ENCODE assay signal across 20 cellular contexts in genomic region chr7:74654811-74655210, GRCh38. TPM values are rescaled to one million over a fixed set of nuclear protein-coding genes. Genes with fewer than 3 reads are reported as not detected.
A peak's percentile ranks its signal among the peaks of the same experiment; 100 is the strongest.
DNase-seq lines count a peak whose midpoint lies in the region; ATAC-seq and TF ChIP-seq lines count a peak whose summit lies in the region.
"Had no signal": no experiment of that assay in that cellular context is flagged by ENCODE, and none has a peak within 500 bp of the region (broad histone marks: within the 10 kb centered on the region; RNA-seq: fewer than 3 reads in every experiment).

No MANE protein-coding gene starts in this region.

- H3K4me2 ChIP-seq in OCI-LY1 (ENCODE audit: low read length) = no peak overlapping the region

- peaks cover 2% of the 10 kb centered on the region for H3K36me3 Mint-ChIP-seq in activated naive CD4-positive, alpha-beta T cell treated with anti-CD3 and anti-CD28 coated beads, Interleukin-2, amount 10 ng/mL, durations not matched to agents 7 days and 5 days
- H3K36me3 Mint-ChIP-seq: memory B cell had no signal

- H3K4me1 Mint-ChIP-seq in activated naive CD4-positive, alpha-beta T cell treated with anti-CD3 and anti-CD28 coated beads, Interleukin-2, amount 10 ng/mL, durations not matched to agents 7 days and 5 days = peaks cover 49% of the 10 kb centered on the region

- H3K27me3 ChIP-seq in OCI-LY1 (ENCODE audit: insufficient read depth, low read length) (no peaks in the 10 kb centered on the region), gastrocnemius medialis (no peaks in the 10 kb centered on the region), tibial nerve (no peaks in the 10 kb centered on the region)
- H3K27me3 ChIP-seq: vagina had no signal

- H3K9me3 ChIP-seq in OCI-LY1 (ENCODE audit: low read length) = no peaks in the 10 kb centered on the region
- no peaks in the 10 kb centered on the region for H3K9me3 ChIP-seq in gastrocnemius medialis
- H3K9me3 ChIP-seq in tibial nerve = no peaks in the 10 kb centered on the region
- H3K9me3 ChIP-seq: vagina had no signal

- in situ Hi-C loops in gastrocnemius medialis (cut with MboI; ENCODE audit: low sequenced_read_pairs in 4 of 4) = loop anchor here in 1 of 4 donors (25.0 kb wide), 1 partner anchor 468 kb away; no protein-coding TSS in a partner anchor

- peak overlapping the region; percentile 90 for H3K27ac ChIP-seq in OCI-LY1 (ENCODE audit: low read depth, low read length, poor library complexity, severe bottlenecking)
- peak overlapping the region; percentile 97 to 100 (median 99) for H3K27ac ChIP-seq in gastrocnemius medialis
- peak overlapping the region in 2 of 4 donors; percentile 91 to 98 for H3K27ac ChIP-seq in tibial nerve

- CTCF ChIA-PET in activated naive CD4-positive, alpha-beta T cell treated with anti-CD3 and anti-CD28 coated beads, Interleukin-2, amount 10 ng/mL, durations not matched to agents 7 days and 5 days (lab: Charles Lee) = interaction anchor here (0.9 kb wide), 1 partner anchor 15 kb away, joined by 3 read pairs; no protein-coding TSS in a partner anchor

- no peak overlapping the region for H2AFZ ChIP-seq in OCI-LY1 (ENCODE audit: low read length)

- DNase-seq in activated naive CD4-positive, alpha-beta T cell treated with anti-CD3 and anti-CD28 coated beads, Interleukin-2, amount 10 ng/mL, durations not matched to agents 7 days and 5 days = no peak
- no peak for DNase-seq in activated naive CD4-positive, alpha-beta T cell treated with anti-CD3 and anti-CD28 coated beads, Interleukin-2, amount 50 U/mL, for 16 hours
- DNase-seq in choroid plexus epithelial cell (ENCODE audit: low read depth) (peak; percentile 29), gastrocnemius medialis (no peak), tibial nerve (ENCODE audit: low spot score in 2 of 2) (no peak)
- DNase-seq in stimulated activated CD4-positive, alpha-beta T cell treated with anti-CD3 and anti-CD28 coated beads, Interleukin-2, amount 100 ng/mL, for 48 hours = no peak
- DNase-seq: activated T-cell treated with anti-CD3 and anti-CD28 coated beads for 4 hours; amniotic stem cell; central memory CD4-positive, alpha-beta T cell; effector memory CD4-positive, alpha-beta T cell; hippocampal formation; NCI-H2029; NCI-H446 treated with DMSO at 0.1 percent for 48 hours; nucleus accumbens; Right ventricle myocardium superior; T1000 had no signal

- no peaks in the 10 kb centered on the region for H4K20me1 ChIP-seq in OCI-LY1 (ENCODE audit: insufficient read depth, low read length)

- no peak overlapping the region for H3K4me3 Mint-ChIP-seq in activated naive CD4-positive, alpha-beta T cell treated with anti-CD3 and anti-CD28 coated beads, Interleukin-2, amount 10 ng/mL, durations not matched to agents 7 days and 5 days

- H3K9me2 ChIP-seq in OCI-LY1 (ENCODE audit: low read depth, low read length) = no peaks in the 10 kb centered on the region

- ATAC-seq in gastrocnemius medialis = no peak
- no peak for ATAC-seq in HG03521 (IDR thresholded peaks at IDR 0.05; ENCODE audit: unreplicated experiment)

- TF ChIP-seq POLR2A in gastrocnemius medialis (IDR thresholded peaks at IDR 0.05) (no peak), tibial nerve (IDR thresholded peaks at IDR 0.05) (no peak)

- TF ChIP-seq CTCF in OCI-LY1 (IDR thresholded peaks at IDR 0.05; ENCODE audit: low read length) (no peak), choroid plexus epithelial cell (conservative IDR thresholded peaks at IDR 0.05; ENCODE audit: low read depth, low read length) (no peak), gastrocnemius medialis (IDR thresholded peaks at IDR 0.05 in 4 of 5, conservative IDR thresholded peaks at IDR 0.05 in 1 of 5) (no peak), tibial nerve (IDR thresholded peaks at IDR 0.05) (no peak)

- WGBS in tibial nerve, 2 donors = 86 to 93% methylated on average over 5 of the region's 5 CpGs

- H3K36me3 ChIP-seq in OCI-LY1 (ENCODE audit: insufficient read depth, low read length) (peaks cover 9% of the 10 kb centered on the region), gastrocnemius medialis (no peaks in the 10 kb centered on the region), tibial nerve (no peaks in the 10 kb centered on the region)
- H3K36me3 ChIP-seq: vagina had no signal

- peak overlapping the region; percentile 7 for H3K27ac Mint-ChIP-seq in activated naive CD4-positive, alpha-beta T cell treated with anti-CD3 and anti-CD28 coated beads, Interleukin-2, amount 10 ng/mL, durations not matched to agents 7 days and 5 days

- no peak overlapping the region for H3K9ac ChIP-seq in OCI-LY1 (ENCODE audit: low read length)

- TF ChIP-seq EP300 in tibial nerve (IDR thresholded peaks at IDR 0.05) = no peak

- H3K4me3 ChIP-seq in OCI-LY1 (ENCODE audit: low read depth, low read length, poor library complexity, severe bottlenecking) (no peak overlapping the region), choroid plexus epithelial cell (ENCODE audit: low read depth, low read length) (no peak overlapping the region), gastrocnemius medialis (no peak overlapping the region), tibial nerve (no peak overlapping the region)
- H3K4me3 ChIP-seq: vagina had no signal

- H3K4me1 ChIP-seq in OCI-LY1 (ENCODE audit: insufficient read depth, low read length, severe bottlenecking) = peaks cover 49% of the 10 kb centered on the region
- H3K4me1 ChIP-seq in gastrocnemius medialis = peaks cover 22% of the 10 kb centered on the region in 2 donors
- peaks cover 0 to 28% (median 17%) of the 10 kb centered on the region in 4 donors for H3K4me1 ChIP-seq in tibial nerve

- peaks cover 8% of the 10 kb centered on the region; the same call in 1 of the 2 replicates for H3K79me2 ChIP-seq in OCI-LY1 (ENCODE audit: insufficient read depth, low read length)

- no peaks in the 10 kb centered on the region for H3K9me3 Mint-ChIP-seq in activated naive CD4-positive, alpha-beta T cell treated with anti-CD3 and anti-CD28 coated beads, Interleukin-2, amount 10 ng/mL, durations not matched to agents 7 days and 5 days
- H3K9me3 Mint-ChIP-seq: memory B cell had no signal

- intact Hi-C loops in gastrocnemius medialis (cut with DNase I; ENCODE audit: low total_unique reads) = loop anchor here (5.0 to 10.0 kb wide), 4 partner anchors 53 to 198 kb away; no protein-coding TSS in a partner anchor

- peaks cover 15% of the 10 kb centered on the region for H3K27me3 Mint-ChIP-seq in activated naive CD4-positive, alpha-beta T cell treated with anti-CD3 and anti-CD28 coated beads, Interleukin-2, amount 10 ng/mL, durations not matched to agents 7 days and 5 days
- H3K27me3 Mint-ChIP-seq: memory B cell had no signal

- peaks cover 18% of the 10 kb centered on the region for H3F3A ChIP-seq in OCI-LY1 (ENCODE audit: insufficient read depth, low read length)

RNA-seq across cellular contexts. Expression of gene GTF2I, which starts 2.7 kb away (rescaled TPM):
- 100 to 1,000 TPM in 2 of 4 donors, 10 to 100 TPM in 2; 50.8 to 125 (median 104) TPM for total RNA-seq in gastrocnemius medialis
- 100 to 1,000 TPM; 139 to 194 (median 168) TPM for total RNA-seq in tibial nerve
